ENCODE assay signal across 23 cellular contexts in the genomic region with DNA sequence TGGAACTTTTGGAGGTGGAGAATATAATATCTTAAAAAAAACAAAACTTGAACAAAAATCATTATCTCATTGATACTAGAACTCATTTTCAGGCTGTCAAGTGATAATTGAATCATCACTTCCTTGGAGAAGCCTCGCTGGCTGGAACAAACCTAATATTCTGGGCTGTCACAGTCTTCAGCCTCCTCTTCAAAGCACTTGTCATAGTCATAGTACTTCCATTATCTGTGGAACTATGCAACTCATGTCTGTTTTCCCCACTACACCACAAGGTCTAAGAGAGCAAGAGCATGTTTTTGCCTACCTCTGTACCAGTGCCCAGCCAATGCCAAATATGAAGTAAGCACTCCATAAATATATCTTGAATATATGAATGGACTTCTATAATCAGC.
"Had no signal": no experiment of that assay in that cellular context is flagged by ENCODE, and none has a peak within 500 bp of the region (broad histone marks: within the 10 kb centered on the region; RNA-seq: fewer than 3 reads in every experiment).

No MANE protein-coding gene starts in this region.

- H3K4me3 Mint-ChIP-seq: dendritic cell treated with granulocyte-macrophage colony-stimulating factor and Interleukin-4, amounts not matched to agents 40 ng/mL and 50 ng/mL, for 4 days; effector memory CD8-positive, alpha-beta T cell; endodermal cell; immature natural killer cell; mesothelial cell of epicardium; naive B cell had no signal

- H3K27ac Mint-ChIP-seq: dendritic cell treated with granulocyte-macrophage colony-stimulating factor and Interleukin-4, amounts not matched to agents 40 ng/mL and 50 ng/mL, for 4 days; effector memory CD8-positive, alpha-beta T cell; endodermal cell; immature natural killer cell; mesothelial cell of epicardium had no signal

- H3K36me3 Mint-ChIP-seq: mesothelial cell of epicardium; naive B cell; naive thymus-derived CD8-positive, alpha-beta T cell had no signal

- H3K9me3 Mint-ChIP-seq: effector memory CD8-positive, alpha-beta T cell; naive thymus-derived CD8-positive, alpha-beta T cell had no signal

- ATAC-seq: effector memory CD8-positive, alpha-beta T cell; foreskin keratinocyte; gastroesophageal sphincter; left colon; left lobe of liver; mucosa of descending colon; naive thymus-derived CD8-positive, alpha-beta T cell had no signal

- DNase-seq: colonic mucosa; cortex of kidney; effector CD8-positive, alpha-beta T cell; effector memory CD8-positive, alpha-beta T cell; endodermal cell; foreskin keratinocyte; heart left ventricle; hypothalamus; immature natural killer cell; islet precursor cell; kidney; kidney glomerular epithelial cell; left colon; left ventricle myocardium inferior; lower lobe of right lung; mesenchymal stem cell; mucosa of descending colon; naive B cell; naive thymus-derived CD8-positive, alpha-beta T cell had no signal
